In the genomic region with DNA sequence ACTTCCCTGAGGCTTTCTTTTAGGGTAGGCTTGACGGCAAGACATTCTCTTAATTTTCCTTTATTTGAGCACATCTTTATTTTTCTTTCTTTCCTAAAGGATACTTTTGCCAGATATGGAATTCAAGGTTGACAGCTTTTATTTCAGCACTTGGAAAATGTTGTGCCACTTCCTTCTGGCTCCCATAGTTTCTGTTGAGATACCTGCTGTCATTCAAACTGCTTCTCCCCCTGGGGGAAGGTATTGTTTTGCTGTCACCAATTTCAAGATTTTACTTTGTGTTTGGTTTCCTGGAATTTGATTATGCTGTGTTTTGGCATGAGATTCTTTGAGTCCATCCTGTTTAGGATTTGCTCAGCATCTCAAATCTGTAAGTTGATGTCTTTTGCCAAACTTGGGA, we compare ENCODE assay signal across 18 cellular contexts. TPM values are rescaled to one million over a fixed set of nuclear protein-coding genes. Genes with fewer than 3 reads are reported as not detected.
DNase-seq lines count a peak whose midpoint lies in the region; ATAC-seq and TF ChIP-seq lines count a peak whose summit lies in the region.
"Had no signal": no experiment of that assay in that cellular context is flagged by ENCODE, and none has a peak within 500 bp of the region (broad histone marks: within the 10 kb centered on the region; RNA-seq: fewer than 3 reads in every experiment).

No MANE protein-coding gene starts in this region.

- CTCF ChIA-PET in HEK293 (lab: Yijun Ruan, JAX): no interaction called here
- CTCF ChIA-PET in WTC11 (lab: Charles Lee): no interaction called here
- CTCF ChIA-PET in Calu3 (lab: Charles Lee): no interaction called here

- no peak overlapping the region for H3K4me3 Mint-ChIP-seq in WTC11
- no peak overlapping the region for H3K4me3 Mint-ChIP-seq in Calu3 (ENCODE audit: low read depth, unreplicated experiment)
- H3K4me3 Mint-ChIP-seq in activated T-cell treated with anti-CD3 and anti-CD28 coated beads, Interleukin-2, amount 50 U/mL, for 72 hours: no peak overlapping the region
- H3K4me3 Mint-ChIP-seq: CD4-positive, CD25-positive, alpha-beta regulatory T cell; H9 had no signal

- POLR2A ChIA-PET in HEK293 (lab: Yijun Ruan, JAX): no interaction called here
- POLR2A ChIA-PET in WTC11 (lab: Charles Lee): no interaction called here

- in situ Hi-C loops in ACHN (cut with HindIII; ENCODE audit: low pct_ligation_motif_present, low pct_unique_long_range_greater_than_20kb, low sequenced_read_pairs): no loop called here

- intact Hi-C loops in Calu3 (cut with micrococcal nuclease; ENCODE audit: unreplicated experiment): no loop called here

- peaks cover 45% of the 10 kb centered on the region for H3K9me3 Mint-ChIP-seq in WTC11
- peaks cover 8% of the 10 kb centered on the region for H3K9me3 Mint-ChIP-seq in Calu3 (ENCODE audit: low read depth, unreplicated experiment)
- H3K9me3 Mint-ChIP-seq in activated T-cell treated with anti-CD3 and anti-CD28 coated beads, Interleukin-2, amount 50 U/mL, for 72 hours: peaks cover 5 to 7% of the 10 kb centered on the region in 2 donors

- H3K36me3 Mint-ChIP-seq in WTC11 (peaks cover 19% of the 10 kb centered on the region), Calu3 (ENCODE audit: insufficient read depth, unreplicated experiment) (no peaks in the 10 kb centered on the region)
- H3K36me3 Mint-ChIP-seq in activated T-cell treated with anti-CD3 and anti-CD28 coated beads, Interleukin-2, amount 50 U/mL, for 72 hours (ENCODE audit: insufficient read depth in 2 of 2): peaks cover 3% of the 10 kb centered on the region in 2 donors
- H3K36me3 Mint-ChIP-seq: CD4-positive, CD25-positive, alpha-beta regulatory T cell; IgD-negative memory B cell had no signal

- H3K27ac Mint-ChIP-seq in WTC11 (no peak overlapping the region), Calu3 (ENCODE audit: unreplicated experiment) (no peak overlapping the region)
- no peak overlapping the region for H3K27ac Mint-ChIP-seq in activated T-cell treated with anti-CD3 and anti-CD28 coated beads, Interleukin-2, amount 50 U/mL, for 72 hours
- H3K27ac Mint-ChIP-seq: CD4-positive, CD25-positive, alpha-beta regulatory T cell; H9; IgD-negative memory B cell had no signal

- BruUV-seq in Calu3 (replicated peaks; lab: Mats Ljungman, UMichigan): no TSS peak

- H3K4me1 Mint-ChIP-seq in WTC11 (no peaks in the 10 kb centered on the region), Calu3 (ENCODE audit: low read depth, unreplicated experiment) (no peaks in the 10 kb centered on the region)
- H3K4me1 Mint-ChIP-seq in activated T-cell treated with anti-CD3 and anti-CD28 coated beads, Interleukin-2, amount 50 U/mL, for 72 hours (ENCODE audit: low read depth): no peaks in the 10 kb centered on the region
- H3K4me1 Mint-ChIP-seq: CD4-positive, CD25-positive, alpha-beta regulatory T cell; H9; IgD-negative memory B cell had no signal

- peak; percentile 5 for DNase-seq in ACHN
- no peak for DNase-seq in WTC11 (ENCODE audit: low spot score)
- no peak for DNase-seq in HuH-7.5 (ENCODE audit: low spot score)
- DNase-seq in Calu3: no peak
- DNase-seq in activated T-cell treated with anti-CD3 and anti-CD28 coated beads, Interleukin-2, amount 50 U/mL, for 72 hours: no peak
- DNase-seq: AML-193; CD4-positive, CD25-positive, alpha-beta regulatory T cell; DMS 273 treated with DMSO at 0.1 percent for 48 hours; GOT3; H9 had no signal

- H3K27ac ChIP-seq in HEK293 (ENCODE audit: extremely low read depth, low read depth, low read length): no peak overlapping the region
- H3K27ac ChIP-seq: BLaER1 treated with 17β-estradiol and CSF1 and Interleukin-3, amounts not matched to agents 10 nM and 100 nM; HL-60; KMS-11 had no signal

- H3K4me3 ChIP-seq in HEK293 (ENCODE audit: low read depth, low read length): no peak overlapping the region
- H3K4me3 ChIP-seq: BLaER1 treated with 17β-estradiol and CSF1 and Interleukin-3, amounts not matched to agents 10 nM and 100 nM; GM12878 had no signal

- ATAC-seq in WTC11 (no peak), GM18498 (IDR thresholded peaks at IDR 0.05; ENCODE audit: unreplicated experiment) (no peak)
- ATAC-seq in activated T-cell treated with anti-CD3 and anti-CD28 coated beads, Interleukin-2, amount 50 U/mL, for 72 hours (replicated peaks in 1 of 2): no peak
- ATAC-seq: GM12878 had no signal

- H3K27me3 Mint-ChIP-seq in WTC11 (ENCODE audit: low read depth) (peaks cover 7% of the 10 kb centered on the region), Calu3 (ENCODE audit: unreplicated experiment) (peaks cover 57% of the 10 kb centered on the region)
- H3K27me3 Mint-ChIP-seq in activated T-cell treated with anti-CD3 and anti-CD28 coated beads, Interleukin-2, amount 50 U/mL, for 72 hours (ENCODE audit: low read depth): peaks cover 18% of the 10 kb centered on the region

- no peaks in the 10 kb centered on the region for H3K4me1 ChIP-seq in HEK293 (ENCODE audit: control insufficient read depth, insufficient read depth, low read length)

- no peaks in the 10 kb centered on the region; the same call in 1 of the 2 replicates for H3K9me3 ChIP-seq in HEK293 (ENCODE audit: control insufficient read depth, insufficient read depth, low read depth, low read length)

- no peaks in the 10 kb centered on the region for H3K36me3 ChIP-seq in HEK293 (ENCODE audit: control insufficient read depth in 2 of 2, insufficient read depth in 1 of 2, low read length in 2 of 2)
- H3K36me3 ChIP-seq: BLaER1 treated with 17β-estradiol and CSF1 and Interleukin-3, amounts not matched to agents 10 nM and 100 nM had no signal

- TF ChIP-seq CTCF in HEK293 (tag by site-specific recombination; IDR thresholded peaks at IDR 0.05) (no peak), WTC11 (IDR thresholded peaks at IDR 0.05) (no peak), Calu3 (IDR thresholded peaks at IDR 0.05; ENCODE audit: unreplicated experiment) (no peak)

TF ChIP-seq in HEK293, 187 proteins besides CTCF, POLR2A, EP300 and RAD21:
- TF ChIP-seq, protein P1, sequence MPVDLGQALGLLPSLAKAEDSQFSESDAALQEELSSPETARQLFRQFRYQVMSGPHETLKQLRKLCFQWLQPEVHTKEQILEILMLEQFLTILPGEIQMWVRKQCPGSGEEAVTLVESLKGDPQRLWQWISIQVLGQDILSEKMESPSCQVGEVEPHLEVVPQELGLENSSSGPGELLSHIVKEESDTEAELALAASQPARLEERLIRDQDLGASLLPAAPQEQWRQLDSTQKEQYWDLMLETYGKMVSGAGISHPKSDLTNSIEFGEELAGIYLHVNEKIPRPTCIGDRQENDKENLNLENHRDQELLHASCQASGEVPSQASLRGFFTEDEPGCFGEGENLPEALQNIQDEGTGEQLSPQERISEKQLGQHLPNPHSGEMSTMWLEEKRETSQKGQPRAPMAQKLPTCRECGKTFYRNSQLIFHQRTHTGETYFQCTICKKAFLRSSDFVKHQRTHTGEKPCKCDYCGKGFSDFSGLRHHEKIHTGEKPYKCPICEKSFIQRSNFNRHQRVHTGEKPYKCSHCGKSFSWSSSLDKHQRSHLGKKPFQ (tag by site-specific recombination; IDR thresholded peaks at IDR 0.05): no peak
- TF ChIP-seq SETDB1 (IDR thresholded peaks at IDR 0.05; ENCODE audit: insufficient read length, low read length): peak; percentile 97
- peak; percentile 100 for TF ChIP-seq TRIM28 (IDR thresholded peaks at IDR 0.05; ENCODE audit: borderline replicate concordance, low read length)
- TF ChIP-seq ZNF707 (tag by site-specific recombination; IDR thresholded peaks at IDR 0.05): no peak
- TF ChIP-seq ZNF624 (tag by site-specific recombination; IDR thresholded peaks at IDR 0.05): no peak

TF ChIP-seq in WTC11, 78 proteins besides CTCF, POLR2A, EP300 and RAD21:
- peak; percentile 99 for TF ChIP-seq ZNF317 (CRISPR knock-in tag; IDR thresholded peaks at IDR 0.05; ENCODE audit: borderline replicate concordance, low read depth)
- no peak for TF ChIP-seq ZNF219 (CRISPR knock-in tag; IDR thresholded peaks at IDR 0.05; ENCODE audit: borderline replicate concordance)

RNA-seq across cellular contexts. Expression of a gene that starts 39.1 kb away (rescaled TPM):
- total RNA-seq in WTC11 (2021): 4.1 to 5.7 TPM (median 5.1 TPM) in 3 replicates
- not detected in 2 replicates for total RNA-seq in Calu3 (2022)
- not detected for total RNA-seq in activated T-cell treated with anti-CD3 and anti-CD28 coated beads, Interleukin-2, amount 50 U/mL, for 72 hours
- total RNA-seq: A673; CD4-positive, CD25-positive, alpha-beta regulatory T cell; GM12878 had no signal
